In the genomic region with DNA sequence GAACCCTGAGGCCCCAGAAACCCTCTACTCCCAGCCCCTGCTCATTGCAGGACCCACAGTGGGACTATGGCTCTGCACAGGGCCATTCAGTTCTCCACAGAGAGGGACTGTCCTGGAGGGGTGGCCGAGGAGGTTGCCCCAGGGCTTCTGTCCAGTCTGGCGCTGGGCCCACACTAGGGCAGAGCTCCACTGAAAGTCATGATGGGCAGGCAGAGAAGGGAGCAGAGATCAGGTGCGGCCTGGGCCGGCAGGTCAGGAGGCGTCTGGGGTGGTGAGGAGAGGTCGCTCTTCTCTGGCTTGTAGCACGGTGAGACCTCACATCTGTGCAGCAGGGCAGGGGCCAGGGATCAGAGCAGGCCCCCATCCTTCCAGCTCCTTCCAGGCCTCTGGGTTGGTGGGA, we compare ENCODE assay signal across 28 cellular contexts. TPM values are rescaled to one million over a fixed set of nuclear protein-coding genes. Genes with fewer than 3 reads are reported as not detected.
DNase-seq lines count a peak whose midpoint lies in the region; ATAC-seq and TF ChIP-seq lines count a peak whose summit lies in the region.
"Had no signal": no experiment of that assay in that cellular context is flagged by ENCODE, and none has a peak within 500 bp of the region (broad histone marks: within the 10 kb centered on the region; RNA-seq: fewer than 3 reads in every experiment).

No MANE protein-coding gene starts in this region.

- intact Hi-C loops in natural killer cell (cut with micrococcal nuclease): no loop called here

- peaks cover 60% of the 10 kb centered on the region for H3K36me3 Mint-ChIP-seq in stimulated activated naive CD8-positive, alpha-beta T cell treated with anti-CD3 and anti-CD28 coated beads, Interleukin-15, Interleukin-2, amounts not matched to agents 100 ng/mL and 50 ng/mL, for 24 hours (ENCODE audit: low read depth)
- H3K36me3 Mint-ChIP-seq in activated naive CD8-positive, alpha-beta T cell: peaks cover 7% of the 10 kb centered on the region
- H3K36me3 Mint-ChIP-seq in natural killer cell: peaks cover 28% of the 10 kb centered on the region

- H3K4me3 Mint-ChIP-seq in stimulated activated naive CD8-positive, alpha-beta T cell treated with anti-CD3 and anti-CD28 coated beads, Interleukin-15, Interleukin-2, amounts not matched to agents 100 ng/mL and 50 ng/mL, for 24 hours: no peak overlapping the region
- H3K4me3 Mint-ChIP-seq in activated naive CD8-positive, alpha-beta T cell: no peak overlapping the region
- no peak overlapping the region for H3K4me3 Mint-ChIP-seq in natural killer cell
- H3K4me3 Mint-ChIP-seq in stimulated activated naive CD8-positive, alpha-beta T cell treated with anti-CD3 and anti-CD28 coated beads, Interleukin-15, amount 100 ng/mL, for 72 hours: no peak overlapping the region
- H3K4me3 Mint-ChIP-seq: HFFc6 had no signal

- H3K27me3 Mint-ChIP-seq in stimulated activated naive CD8-positive, alpha-beta T cell treated with anti-CD3 and anti-CD28 coated beads, Interleukin-15, Interleukin-2, amounts not matched to agents 100 ng/mL and 50 ng/mL, for 24 hours: no peaks in the 10 kb centered on the region
- no peaks in the 10 kb centered on the region for H3K27me3 Mint-ChIP-seq in activated naive CD8-positive, alpha-beta T cell
- no peaks in the 10 kb centered on the region for H3K27me3 Mint-ChIP-seq in natural killer cell (ENCODE audit: low read depth in 2 of 2)
- H3K27me3 Mint-ChIP-seq in stimulated activated naive CD8-positive, alpha-beta T cell treated with anti-CD3 and anti-CD28 coated beads, Interleukin-15, amount 100 ng/mL, for 72 hours: no peaks in the 10 kb centered on the region

- no peaks in the 10 kb centered on the region for H3K9me3 Mint-ChIP-seq in stimulated activated naive CD8-positive, alpha-beta T cell treated with anti-CD3 and anti-CD28 coated beads, Interleukin-15, Interleukin-2, amounts not matched to agents 100 ng/mL and 50 ng/mL, for 24 hours
- H3K9me3 Mint-ChIP-seq in activated naive CD8-positive, alpha-beta T cell (ENCODE audit: low read depth): no peaks in the 10 kb centered on the region
- H3K9me3 Mint-ChIP-seq in natural killer cell: no peaks in the 10 kb centered on the region
- H3K9me3 Mint-ChIP-seq in stimulated activated naive CD8-positive, alpha-beta T cell treated with anti-CD3 and anti-CD28 coated beads, Interleukin-15, amount 100 ng/mL, for 72 hours: no peaks in the 10 kb centered on the region

- no peak for TF ChIP-seq CTCF in natural killer cell (IDR thresholded peaks at IDR 0.05)

- H3K27ac Mint-ChIP-seq in stimulated activated naive CD8-positive, alpha-beta T cell treated with anti-CD3 and anti-CD28 coated beads, Interleukin-15, Interleukin-2, amounts not matched to agents 100 ng/mL and 50 ng/mL, for 24 hours: peak overlapping the region; percentile 31
- peak overlapping the region; percentile 6 for H3K27ac Mint-ChIP-seq in activated naive CD8-positive, alpha-beta T cell
- H3K27ac Mint-ChIP-seq in natural killer cell: peak overlapping the region; percentile 42 to 51
- H3K27ac Mint-ChIP-seq in stimulated activated naive CD8-positive, alpha-beta T cell treated with anti-CD3 and anti-CD28 coated beads, Interleukin-15, amount 100 ng/mL, for 72 hours: no peak overlapping the region
- H3K27ac Mint-ChIP-seq: HFFc6 had no signal

- H3K4me1 Mint-ChIP-seq in stimulated activated naive CD8-positive, alpha-beta T cell treated with anti-CD3 and anti-CD28 coated beads, Interleukin-15, Interleukin-2, amounts not matched to agents 100 ng/mL and 50 ng/mL, for 24 hours (ENCODE audit: low read depth): no peaks in the 10 kb centered on the region
- H3K4me1 Mint-ChIP-seq in activated naive CD8-positive, alpha-beta T cell (ENCODE audit: low read depth): no peaks in the 10 kb centered on the region
- peaks cover 8 to 22% of the 10 kb centered on the region in 2 donors for H3K4me1 Mint-ChIP-seq in natural killer cell
- H3K4me1 Mint-ChIP-seq in stimulated activated naive CD8-positive, alpha-beta T cell treated with anti-CD3 and anti-CD28 coated beads, Interleukin-15, amount 100 ng/mL, for 72 hours: no peaks in the 10 kb centered on the region

- no peak for DNase-seq in stimulated activated naive CD8-positive, alpha-beta T cell treated with anti-CD3 and anti-CD28 coated beads, Interleukin-15, Interleukin-2, amounts not matched to agents 100 U/mL and 50 U/mL, for 24 hours
- DNase-seq in natural killer cell (no peak), germinal center (ENCODE audit: low spot score) (no peak), NCI-H1436 treated with DMSO at 0.1 percent for 48 hours (lab: John Stamatoyannopoulos, UW) (no peak)
- no peak for DNase-seq in stimulated activated naive CD8-positive, alpha-beta T cell treated with anti-CD3 and anti-CD28 coated beads, Interleukin-15, amount 100 ng/mL, for 72 hours
- no peak for DNase-seq in stimulated activated CD4-positive, alpha-beta T cell treated with anti-CD3 and anti-CD28 coated beads, Interleukin-2, amount 100 ng/mL, for 24 hours
- DNase-seq: C1 segment of cervical spinal cord; Calu3; DMS153; DND-41; HFFc6; KBM-7; MV-4-11; NCI-H1105; NCI-H146; NCI-H2029; NCI-H446 treated with DMSO at 0.1 percent for 48 hours; NCI-H526; NCI-H82; NK-92 treated with Interleukin-12 subunit alpha and Interleukin-12 subunit beta, amount 100 ng/mL, for 24 hours; PC-3 had no signal

- no peak for ATAC-seq in stimulated activated naive CD8-positive, alpha-beta T cell treated with anti-CD3 and anti-CD28 coated beads, Interleukin-15, Interleukin-2, amounts not matched to agents 100 U/mL and 50 U/mL, for 24 hours
- ATAC-seq in natural killer cell: no peak
- peak; percentile 24 for ATAC-seq in stimulated activated naive CD8-positive, alpha-beta T cell treated with anti-CD3 and anti-CD28 coated beads, Interleukin-15, amount 100 ng/mL, for 72 hours
- ATAC-seq: PC-3, SK-N-SH treated with all-trans-retinoic acid at 6 μM for 48 hours had no signal

RNA-seq across cellular contexts. Expression of gene PIK3R6, which starts 13.0 kb away (rescaled TPM):
- 1 to 10 TPM in 2 of 3 donors, under 1 TPM in 1; 0.84 to 6.3 (median 1.4) TPM for total RNA-seq in natural killer cell
- total RNA-seq: A673, Calu3, HFFc6, HT1080, LHCN-M2, MCF 10A, PC-3 had no signal

Comparison
In these comparisons a context has a peak if more than half of its experiments do, and no peak if none do; other contexts are left out.
1. H3K27ac Mint-ChIP-seq: peak in stimulated activated naive CD8-positive, alpha-beta T cell treated with anti-CD3 and anti-CD28 coated beads, Interleukin-15, Interleukin-2, amounts not matched to agents 100 ng/mL and 50 ng/mL, for 24 hours (single experiment), activated naive CD8-positive, alpha-beta T cell (single experiment) and natural killer cell (2 of 2); none in stimulated activated naive CD8-positive, alpha-beta T cell treated with anti-CD3 and anti-CD28 coated beads, Interleukin-15, amount 100 ng/mL, for 72 hours (0 of 2).